21 cellular contexts compared by ENCODE assay signal in genomic region chr1:163119707-163120106, GRCh38. TPM values are rescaled to one million over a fixed set of nuclear protein-coding genes. Genes with fewer than 3 reads are reported as not detected.
"Had no signal": no experiment of that assay in that cellular context is flagged by ENCODE, and none has a peak within 500 bp of the region (broad histone marks: within the 10 kb centered on the region; RNA-seq: fewer than 3 reads in every experiment).

No MANE protein-coding gene starts in this region.

- H3K27ac ChIP-seq: coronary artery, dorsolateral prefrontal cortex, esophagus squamous epithelium, gastrocnemius medialis, heart right ventricle, left lung, lower lobe of right lung had no signal

- ATAC-seq: gastrocnemius medialis; heart right ventricle; left cardiac atrium; left lung; left ventricle myocardium superior; lower lobe of right lung; mucosa of descending colon; naive thymus-derived CD8-positive, alpha-beta T cell had no signal

- DNase-seq: dermis blood vessel endothelial cell; dorsolateral prefrontal cortex; effector CD4-positive, alpha-beta T cell; effector memory CD4-positive, alpha-beta T cell; esophagus squamous epithelium; foreskin fibroblast; foreskin melanocyte; gastrocnemius medialis; glutamatergic neuron; head of caudate nucleus; heart right ventricle; hippocampal formation; left cardiac atrium; left lung; left ventricle myocardium superior; lower lobe of right lung; mesenchymal stem cell; mucosa of descending colon; naive B cell; naive thymus-derived CD8-positive, alpha-beta T cell had no signal

- H3K4me3 ChIP-seq: coronary artery, dorsolateral prefrontal cortex, esophagus squamous epithelium, gastrocnemius medialis, heart right ventricle, left lung, lower lobe of right lung, mucosa of descending colon had no signal

- H3K4me1 ChIP-seq: esophagus squamous epithelium, gastrocnemius medialis, heart right ventricle, left lung, lower lobe of right lung had no signal

- H3K27me3 ChIP-seq: dorsolateral prefrontal cortex, esophagus squamous epithelium, gastrocnemius medialis, heart right ventricle, left lung had no signal

- H3K9me3 ChIP-seq: esophagus squamous epithelium, gastrocnemius medialis, heart right ventricle, left lung, lower lobe of right lung, mucosa of descending colon had no signal

- H3K36me3 ChIP-seq: esophagus squamous epithelium, gastrocnemius medialis, heart right ventricle, left lung, lower lobe of right lung had no signal

RNA-seq across cellular contexts. Expression of gene RGS4, which starts 50.5 kb away (rescaled TPM):
- polyA plus RNA-seq: naive thymus-derived CD8-positive, alpha-beta T cell had no signal
